8 cellular contexts compared by ENCODE assay signal in the genomic region with DNA sequence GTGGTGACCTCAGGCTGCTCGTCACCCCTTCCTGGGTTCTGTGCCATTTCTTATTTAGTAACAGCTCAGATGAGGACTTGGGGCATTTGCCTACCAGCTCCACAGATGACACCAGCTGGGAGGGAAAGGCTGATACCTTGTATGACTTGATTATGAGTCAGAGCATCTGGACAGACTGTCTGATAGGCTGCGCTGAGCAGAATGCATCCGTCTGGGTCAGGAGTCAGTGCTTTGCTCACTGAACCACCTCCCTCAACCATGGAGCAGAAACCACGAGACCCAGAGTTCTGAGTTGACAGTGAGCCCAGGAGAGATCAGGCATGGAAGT. TPM values are rescaled to one million over a fixed set of nuclear protein-coding genes. Genes with fewer than 3 reads are reported as not detected.
A peak's percentile ranks its signal among the peaks of the same experiment; 100 is the strongest.
DNase-seq lines count a peak whose midpoint lies in the region; ATAC-seq and TF ChIP-seq lines count a peak whose summit lies in the region.

No MANE protein-coding gene starts in this region.

- H3K27me3 ChIP-seq in BJ (ENCODE audit: control insufficient read depth, insufficient read depth, low read length) = peaks cover 19% of the 10 kb centered on the region
- peaks cover 7% of the 10 kb centered on the region; the same call in 1 of the 2 replicates for H3K27me3 ChIP-seq in SK-N-SH (ENCODE audit: insufficient read depth)
- H3K27me3 ChIP-seq in kidney epithelial cell (ENCODE audit: control insufficient read depth, insufficient read depth, low read length) = peaks cover 4% of the 10 kb centered on the region
- peaks cover 0 to 38% (median 7%) of the 10 kb centered on the region in 45 donors for H3K27me3 ChIP-seq in dorsolateral prefrontal cortex

- H3K4me1 ChIP-seq in SK-N-SH (ENCODE audit: control insufficient read depth in 1 of 2, insufficient read depth in 2 of 2, low read depth in 1 of 2, low read length in 1 of 2) = peaks cover 3 to 6% of the 10 kb centered on the region in 2 experiments; a peak in 1 of 4 replicates

- no peaks in the 10 kb centered on the region for H3F3A ChIP-seq in SK-N-SH (replicated peaks; ENCODE audit: insufficient read depth)

- no peaks in the 10 kb centered on the region for H3K9me3 ChIP-seq in SK-N-SH

- CTCF ChIA-PET in BJ (lab: Yijun Ruan, JAX) (no interaction called here), SK-N-SH (lab: Yijun Ruan, JAX) (interaction anchor here (0.8 to 1.0 kb wide), 2 partner anchors 18 to 34 kb away, joined by 3 read pairs; no protein-coding TSS in a partner anchor)

- H3K27ac ChIP-seq in SK-N-SH (ENCODE audit: low read depth in 2 of 2, low read length in 1 of 2) (no peak overlapping the region), dorsolateral prefrontal cortex (no peak overlapping the region)

- H3K9ac ChIP-seq in SK-N-SH = no peak overlapping the region

- peak; percentile 78 for ATAC-seq in HG02852 (IDR thresholded peaks at IDR 0.05; ENCODE audit: unreplicated experiment)
- ATAC-seq in GM21526 (IDR thresholded peaks at IDR 0.05; ENCODE audit: low FRiP score, unreplicated experiment) = no peak

- peak overlapping the region; percentile 16; the same call in 1 of the 2 replicates for H3K4me2 ChIP-seq in SK-N-SH

- H3K36me3 ChIP-seq in BJ (ENCODE audit: control insufficient read depth, insufficient read depth, low read length) = no peaks in the 10 kb centered on the region
- H3K36me3 ChIP-seq in SK-N-SH (replicated peaks in 1 of 2; ENCODE audit: control insufficient read depth in 1 of 2, insufficient read depth in 2 of 2, low read length in 1 of 2) = no peaks in the 10 kb centered on the region
- H3K36me3 ChIP-seq in kidney epithelial cell (ENCODE audit: control insufficient read depth, insufficient read depth, low read length) = no peaks in the 10 kb centered on the region

- no peaks in the 10 kb centered on the region for H3K9me2 ChIP-seq in SK-N-SH

- TF ChIP-seq EP300 in SK-N-SH (IDR thresholded peaks at IDR 0.05; ENCODE audit: borderline replicate concordance in 1 of 2, low read depth in 1 of 2, low read length in 1 of 2) = peak in 1 of 2 experiments; percentile 35; a peak in 1 of 4 replicates

- DNase-seq in BJ (ENCODE audit: low read depth) (peak; percentile 74), SK-N-SH (peak; percentile 46), kidney epithelial cell (ENCODE audit: low read depth) (peak; percentile 99), dorsolateral prefrontal cortex (no peak), putamen (ENCODE audit: low spot score) (no peak), NCI-H345 treated with DMSO at 0.1 percent for 48 hours (lab: John Stamatoyannopoulos, UW; ENCODE audit: unreplicated experiment) (no peak)

- TF ChIP-seq CTCF in BJ (IDR thresholded peaks at IDR 0.05; ENCODE audit: insufficient read depth, low read depth, low read length) = no peak
- no peak for TF ChIP-seq CTCF in SK-N-SH (IDR thresholded peaks at IDR 0.05)
- TF ChIP-seq CTCF in kidney epithelial cell (IDR thresholded peaks at IDR 0.05; ENCODE audit: insufficient read depth, low read length, poor library complexity, severe bottlenecking) = no peak
- TF ChIP-seq CTCF in dorsolateral prefrontal cortex (IDR thresholded peaks at IDR 0.05 in 54 of 56, conservative IDR thresholded peaks at IDR 0.05 in 2 of 56; ENCODE audit: low read depth in 1 of 56, partially characterized antibody in 56 of 56) = no peak

- intact Hi-C loops in dorsolateral prefrontal cortex (cut with DNase I) = no loop called here

- H3K79me2 ChIP-seq in SK-N-SH (ENCODE audit: insufficient read depth) = no peaks in the 10 kb centered on the region

- no peaks in the 10 kb centered on the region for H4K20me1 ChIP-seq in SK-N-SH (ENCODE audit: insufficient read depth)

- TF ChIP-seq RAD21 in SK-N-SH (IDR thresholded peaks at IDR 0.05; ENCODE audit: low read length) = no peak

- POLR2A ChIA-PET in BJ (lab: Charles Lee) (no interaction called here), SK-N-SH (lab: Yijun Ruan, JAX) (no interaction called here)

- WGBS in SK-N-SH (ENCODE audit: low lambda C conversion rate) = 6% methylated on average over 4 of the region's 4 CpGs

- H3K4me3 ChIP-seq in BJ (ENCODE audit: low read depth, low read length) = no peak overlapping the region
- H3K4me3 ChIP-seq in SK-N-SH (ENCODE audit: low read depth in 2 of 2, low read length in 1 of 2) = no peak overlapping the region
- H3K4me3 ChIP-seq in kidney epithelial cell (ENCODE audit: low read depth, low read length) = no peak overlapping the region
- H3K4me3 ChIP-seq in dorsolateral prefrontal cortex = no peak overlapping the region

- H2AFZ ChIP-seq in SK-N-SH (ENCODE audit: low read depth) = no peak overlapping the region

TF ChIP-seq in SK-N-SH, 30 proteins besides CTCF, POLR2A, EP300 and RAD21 (continues in another document):
- TF ChIP-seq JUND (IDR thresholded peaks at IDR 0.05) (peak; percentile 77), MAX (IDR thresholded peaks at IDR 0.05; ENCODE audit: low read depth) (peak; percentile 71), FOSL2 (IDR thresholded peaks at IDR 0.05; ENCODE audit: borderline replicate concordance, low read depth) (peak; percentile 94), USF1 (IDR thresholded peaks at IDR 0.05; ENCODE audit: borderline replicate concordance, low read depth) (0 out of 2 replicates have a peak, but pooled peaks have one; percentile 7), NFIC (IDR thresholded peaks at IDR 0.05; ENCODE audit: borderline replicate concordance) (peak; percentile 40; the same call in 1 of the 2 replicates), TEAD4 (IDR thresholded peaks at IDR 0.05; ENCODE audit: borderline replicate concordance, insufficient read depth) (no peak), TAF1 (IDR thresholded peaks at IDR 0.05; ENCODE audit: borderline replicate concordance, low read depth, low read length) (no peak), FOXJ3 (CRISPR knock-in tag; IDR thresholded peaks at IDR 0.05) (no peak), PBX3 (IDR thresholded peaks at IDR 0.05) (peak; percentile 62), IRF3 (IDR thresholded peaks at IDR 0.05; ENCODE audit: low read depth, low read length) (no peak), MEF2A (IDR thresholded peaks at IDR 0.05; ENCODE audit: borderline replicate concordance, low read depth) (no peak)
- TF ChIP-seq, protein P1, sequence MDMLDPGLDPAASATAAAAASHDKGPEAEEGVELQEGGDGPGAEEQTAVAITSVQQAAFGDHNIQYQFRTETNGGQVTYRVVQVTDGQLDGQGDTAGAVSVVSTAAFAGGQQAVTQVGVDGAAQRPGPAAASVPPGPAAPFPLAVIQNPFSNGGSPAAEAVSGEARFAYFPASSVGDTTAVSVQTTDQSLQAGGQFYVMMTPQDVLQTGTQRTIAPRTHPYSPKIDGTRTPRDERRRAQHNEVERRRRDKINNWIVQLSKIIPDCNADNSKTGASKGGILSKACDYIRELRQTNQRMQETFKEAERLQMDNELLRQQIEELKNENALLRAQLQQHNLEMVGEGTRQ (IDR thresholded peaks at IDR 0.05; ENCODE audit: borderline replicate concordance, low read depth, low read length) = no peak

RNA-seq across cellular contexts. Expression of gene ST14, which starts 6.8 kb away (rescaled TPM):
- polyA plus RNA-seq in BJ (2011; rRNA removed) (not detected in 2 replicates), SK-N-SH (2012; rRNA removed) (not detected in 2 replicates)
- polyA minus RNA-seq in BJ (2011; rRNA and poly(A)+ RNA removed) = not detected in 2 replicates
- 0.01 TPM in 1 of 2 replicates, not detected in the other for polyA plus RNA-seq in SK-N-SH (2012; cell fraction: cytosol; rRNA removed)
- polyA plus RNA-seq in SK-N-SH (2012; cell fraction: nucleus; rRNA removed) = not detected in 2 replicates
- total RNA-seq in kidney epithelial cell (93.0 and 98.4 TPM in 2 replicates), dorsolateral prefrontal cortex (1 to 10 TPM in 104 of 120 experiments, under 1 TPM in 16; 0.36 to 8.6 (median 1.7) TPM)

Comparison
In these comparisons a context has a peak if more than half of its experiments do, and no peak if none do; other contexts are left out.
1. DNase-seq: peak in BJ (single experiment), SK-N-SH (single experiment) and kidney epithelial cell (single experiment); none in dorsolateral prefrontal cortex (0 of 10), putamen (single experiment) and NCI-H345 treated with DMSO at 0.1 percent for 48 hours (single experiment).